ENCODE assay signal across 8 cellular contexts in genomic region chr1:71080782-71081696, GRCh38. TPM values are rescaled to one million over a fixed set of nuclear protein-coding genes. Genes with fewer than 3 reads are reported as not detected.
DNase-seq lines count a peak whose midpoint lies in the region; ATAC-seq and TF ChIP-seq lines count a peak whose summit lies in the region.

A gene with protein sequence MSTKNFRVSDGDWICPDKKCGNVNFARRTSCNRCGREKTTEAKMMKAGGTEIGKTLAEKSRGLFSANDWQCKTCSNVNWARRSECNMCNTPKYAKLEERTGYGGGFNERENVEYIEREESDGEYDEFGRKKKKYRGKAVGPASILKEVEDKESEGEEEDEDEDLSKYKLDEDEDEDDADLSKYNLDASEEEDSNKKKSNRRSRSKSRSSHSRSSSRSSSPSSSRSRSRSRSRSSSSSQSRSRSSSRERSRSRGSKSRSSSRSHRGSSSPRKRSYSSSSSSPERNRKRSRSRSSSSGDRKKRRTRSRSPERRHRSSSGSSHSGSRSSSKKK (minus strand): TSS chr1:71081035. CDS start chr1:71080995, 40 bp downstream.

- H3K36me3 ChIP-seq in osteoblast (ENCODE audit: insufficient read depth, low read length) (peaks cover 25% of the 10 kb centered on the region), thymus (ENCODE audit: control insufficient read depth, insufficient read depth) (peaks cover 4% of the 10 kb centered on the region)

- H3K9me3 ChIP-seq in osteoblast (ENCODE audit: low read depth, low read length) (no peaks in the 10 kb centered on the region), thymus (ENCODE audit: control insufficient read depth) (no peaks in the 10 kb centered on the region)

- H3K27ac ChIP-seq in osteoblast (ENCODE audit: low read depth, low read length) (peak within 1 kb of the TSS; percentile 100), thymus (ENCODE audit: low read depth) (peak within 1 kb of the TSS; percentile 95)

- H3K4me3 ChIP-seq in GM08714 (ENCODE audit: low read length), result peak within 1 kb of the TSS; percentile 98
- H3K4me3 ChIP-seq in osteoblast (ENCODE audit: insufficient read depth, low read length), result peak within 1 kb of the TSS; percentile 93
- H3K4me3 ChIP-seq in thymus (ENCODE audit: low read length), result peak within 1 kb of the TSS; percentile 84

- peaks cover 5 to 6% of the 10 kb centered on the region in 2 donors for H3K9me3 Mint-ChIP-seq in activated naive CD4-positive, alpha-beta T cell treated with anti-CD3 and anti-CD28 coated beads, Interleukin-2, amount 50 U/mL, for 72 hours

- WGBS in thymus, result under 1% methylated on average over 31 of the region's 31 CpGs

- peaks cover 27% of the 10 kb centered on the region for H4K20me1 ChIP-seq in osteoblast (ENCODE audit: insufficient read depth, low read length)

- ATAC-seq in HG02571 (IDR thresholded peaks at IDR 0.05; ENCODE audit: unreplicated experiment) (peak; percentile 99), SK-N-SH treated with all-trans-retinoic acid at 6 μM for 48 hours (peak; percentile 98)
- peak; percentile 95 to 98 for ATAC-seq in activated naive CD4-positive, alpha-beta T cell treated with anti-CD3 and anti-CD28 coated beads, Interleukin-2, amount 50 U/mL, for 72 hours

- H3K27ac Mint-ChIP-seq in activated naive CD4-positive, alpha-beta T cell treated with anti-CD3 and anti-CD28 coated beads, Interleukin-2, amount 50 U/mL, for 72 hours, result peak within 1 kb of the TSS; percentile 98

- H3K27me3 ChIP-seq in osteoblast (ENCODE audit: insufficient read depth, low read length), result no peaks in the 10 kb centered on the region
- no peaks in the 10 kb centered on the region for H3K27me3 ChIP-seq in thymus (ENCODE audit: control insufficient read depth, insufficient read depth)

- H3K4me1 ChIP-seq in osteoblast (ENCODE audit: insufficient read depth, low read length), result peaks cover 27% of the 10 kb centered on the region
- H3K4me1 ChIP-seq in thymus (ENCODE audit: control insufficient read depth, insufficient read depth, low read length), result peaks cover 3% of the 10 kb centered on the region

- H2AFZ ChIP-seq in osteoblast (ENCODE audit: low read length), result peak within 1 kb of the TSS; percentile 92

- peak; percentile 91 for DNase-seq in NCI-H1048 (lab: John Stamatoyannopoulos, UW)
- DNase-seq in activated naive CD4-positive, alpha-beta T cell treated with anti-CD3 and anti-CD28 coated beads, Interleukin-2, amount 50 U/mL, for 72 hours (ENCODE audit: low spot score in 2 of 2), result peak; percentile 85 to 90
- peak; percentile 96 for DNase-seq in glomerular visceral epithelial cell (ENCODE audit: extremely low spot score)
- peak; percentile 86 for DNase-seq in osteoblast (ENCODE audit: insufficient read length, low spot score, missing footprints)

- H3K4me2 ChIP-seq in osteoblast (ENCODE audit: insufficient read depth, low read length), result peak within 1 kb of the TSS; percentile 96

- TF ChIP-seq CTCF in osteoblast (IDR thresholded peaks at IDR 0.05; ENCODE audit: extremely low read depth, low read depth, low read length), result peak; percentile 89

- H3K79me2 ChIP-seq in osteoblast (ENCODE audit: insufficient read depth, low read length), result peaks cover 43% of the 10 kb centered on the region

- H3K36me3 Mint-ChIP-seq in activated naive CD4-positive, alpha-beta T cell treated with anti-CD3 and anti-CD28 coated beads, Interleukin-2, amount 50 U/mL, for 72 hours, result peaks cover 17 to 26% of the 10 kb centered on the region in 2 donors

TF ChIP-seq in SK-N-SH treated with all-trans-retinoic acid at 6 μM for 48 hours, 23 proteins besides CTCF, POLR2A, EP300 and RAD21:
- no peak for TF ChIP-seq RARB (CRISPR knock-in tag; IDR thresholded peaks at IDR 0.05)
- no peak for TF ChIP-seq ZNF70 (CRISPR knock-in tag; IDR thresholded peaks at IDR 0.05)
- TF ChIP-seq PPARA (CRISPR knock-in tag; IDR thresholded peaks at IDR 0.05; ENCODE audit: borderline replicate concordance), result no peak
- no peak for TF ChIP-seq SNAI2 (CRISPR knock-in tag; IDR thresholded peaks at IDR 0.05)
- no peak for TF ChIP-seq ZFP30 (CRISPR knock-in tag; IDR thresholded peaks at IDR 0.05)
- no peak for TF ChIP-seq CSDC2 (CRISPR knock-in tag; IDR thresholded peaks at IDR 0.05)
- TF ChIP-seq TOX (CRISPR knock-in tag; IDR thresholded peaks at IDR 0.05; ENCODE audit: borderline replicate concordance), result no peak
- TF ChIP-seq POU6F1 (CRISPR knock-in tag; IDR thresholded peaks at IDR 0.05; ENCODE audit: borderline replicate concordance, low read depth), result 0 out of 2 replicates have a peak, but pooled peaks have one; percentile 20
- TF ChIP-seq CSRNP3 (CRISPR knock-in tag; IDR thresholded peaks at IDR 0.05), result 0 out of 2 replicates have a peak, but pooled peaks have one; percentile 19
TF ChIP-seq in SK-N-SH treated with all-trans-retinoic acid at 6 μM for 48 hours: peak in this region for 2.

RNA-seq across cellular contexts. Expression of the gene that starts here (rescaled TPM):
- total RNA-seq in activated naive CD4-positive, alpha-beta T cell treated with anti-CD3 and anti-CD28 coated beads, Interleukin-2, amount 50 U/mL, for 72 hours, result 100 to 1,000 TPM; 103 to 120 TPM
- 33.7 and 36.2 TPM in 2 replicates for total RNA-seq in osteoblast
- polyA plus RNA-seq in thymus, result 119 TPM

Comparison
In these comparisons a context has a peak if more than half of its experiments do, and no peak if none do; other contexts are left out.
1. Peak in every context shown above with its lines: DNase-seq, ATAC-seq, H3K4me3 ChIP-seq and H3K27ac ChIP-seq.